8 cellular contexts compared by ENCODE assay signal in the genomic region with DNA sequence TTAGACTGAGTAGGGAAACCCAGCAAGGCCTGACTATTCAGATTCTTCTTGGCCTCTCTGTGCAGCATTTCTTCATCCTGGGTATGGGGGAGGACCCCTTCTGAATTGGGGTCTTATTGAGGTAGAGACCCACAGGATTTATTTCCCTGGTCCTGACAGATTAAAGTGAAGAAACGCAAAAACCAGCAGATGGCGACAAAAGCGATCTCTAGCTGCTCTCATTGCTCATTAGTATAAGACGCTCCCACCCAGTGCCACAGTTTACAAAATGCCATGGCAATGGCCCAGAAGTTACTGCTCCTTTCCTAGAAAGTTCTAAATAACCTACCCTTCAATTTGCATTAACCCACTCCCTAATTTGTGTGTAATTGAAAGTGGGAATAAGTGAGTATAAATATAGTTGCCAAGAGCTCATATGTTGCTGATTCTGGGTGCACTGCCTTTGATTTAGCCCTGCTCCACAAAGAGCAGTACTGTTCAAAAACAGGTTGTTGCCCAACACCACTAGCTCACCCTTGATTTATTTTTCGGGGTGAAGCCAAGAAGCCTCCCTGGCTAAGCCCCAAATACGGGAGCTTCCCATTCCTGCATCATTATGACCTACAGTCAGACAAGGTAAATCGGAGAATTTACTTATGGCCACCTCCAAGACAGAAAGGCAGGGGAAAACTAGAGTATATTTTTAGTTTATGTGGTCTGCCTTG. TPM values are rescaled to one million over a fixed set of nuclear protein-coding genes. Genes with fewer than 3 reads are reported as not detected.
DNase-seq lines count a peak whose midpoint lies in the region; ATAC-seq and TF ChIP-seq lines count a peak whose summit lies in the region.

No MANE protein-coding gene starts in this region.

- no peak overlapping the region for H3K27ac ChIP-seq in prostate gland

- H3K4me1 ChIP-seq in BE2C (no peaks in the 10 kb centered on the region), prostate gland (replicated peaks) (no peaks in the 10 kb centered on the region)

- H3K27me3 ChIP-seq in BE2C (no peaks in the 10 kb centered on the region), prostate gland (replicated peaks; ENCODE audit: insufficient read depth) (no peaks in the 10 kb centered on the region)

- in situ Hi-C loops in GM13976 (cut with MboI; ENCODE audit: low sequenced_read_pairs, unreplicated experiment): loop anchor here (25.0 kb wide), 1 partner anchor 251 kb away; no protein-coding TSS in a partner anchor

- TF ChIP-seq POLR2A in prostate gland (IDR thresholded peaks at IDR 0.05): no peak

- H3K36me3 ChIP-seq in BE2C (no peaks in the 10 kb centered on the region; the same call in 1 of the 2 replicates), prostate gland (no peaks in the 10 kb centered on the region)

- DNase-seq in BE2C: peak; percentile 50
- peak; percentile 32 for DNase-seq in GM13976 (ENCODE audit: low spot score)
- DNase-seq in NCI-H2081 treated with DMSO at 0.1 percent for 48 hours (lab: John Stamatoyannopoulos, UW): peak; percentile 34
- DNase-seq in activated CD8-positive, alpha-beta memory T cell treated with anti-CD3 and anti-CD28 coated beads, Interleukin-2, amount 50 U/mL, for 4 hours: peak; percentile 39
- peak; percentile 64 for DNase-seq in fibroblast of peridontal ligament (ENCODE audit: extremely low read depth)
- peak; percentile 28 for DNase-seq in prostate gland (ENCODE audit: low spot score)

- ATAC-seq in HG03196 (IDR thresholded peaks at IDR 0.05; ENCODE audit: unreplicated experiment) (no peak), GM21825 (IDR thresholded peaks at IDR 0.05; ENCODE audit: unreplicated experiment) (no peak)

- peak; percentile 64 for TF ChIP-seq CTCF in BE2C (IDR thresholded peaks at IDR 0.05; ENCODE audit: low read depth, low read length)
- TF ChIP-seq CTCF in GM13976 (IDR thresholded peaks at IDR 0.05; ENCODE audit: borderline replicate concordance, control extremely low read depth, extremely low read depth, insufficient read depth, missing control alignments): peak; percentile 54
- peak in 3 of 4 experiments; percentile 32 to 44 (median 36) for TF ChIP-seq CTCF in prostate gland (IDR thresholded peaks at IDR 0.05)

- WGBS in prostate gland: 29% methylated on average over 7 of the region's 7 CpGs

- H3K9me3 ChIP-seq in BE2C: no peaks in the 10 kb centered on the region
- H3K9me3 ChIP-seq in prostate gland: no peaks in the 10 kb centered on the region

- no peak overlapping the region for H3K4me3 ChIP-seq in BE2C (ENCODE audit: low read depth, low read length)
- H3K4me3 ChIP-seq in prostate gland: no peak overlapping the region

- intact Hi-C loops in prostate gland (cut with DNase I): loop anchor here (5.0 to 10.0 kb wide), 2 partner anchors 124 to 256 kb away; partner anchors contain the start of gene TCEAL7

RNA-seq across cellular contexts. Expression of gene BEX4, which starts 3.7 kb away (rescaled TPM):
- polyA plus RNA-seq in BE2C (2012; ENCODE audit: insufficient read depth, insufficient read length, low read depth): 78.5 TPM
- total RNA-seq in prostate gland: 100 to 1,000 TPM in 1 of 2 donors, 10 to 100 TPM in 1; 60.6 to 116 TPM

RNA-seq across cellular contexts. Expression of gene TCEAL8, which starts 43.8 kb away (rescaled TPM):
- polyA plus RNA-seq in BE2C (2012; ENCODE audit: insufficient read depth, insufficient read length, low read depth): 56.4 TPM
- 10 to 100 TPM; 59.4 to 90.0 TPM for total RNA-seq in prostate gland
